26 cellular contexts compared by ENCODE assay signal in the genomic region with DNA sequence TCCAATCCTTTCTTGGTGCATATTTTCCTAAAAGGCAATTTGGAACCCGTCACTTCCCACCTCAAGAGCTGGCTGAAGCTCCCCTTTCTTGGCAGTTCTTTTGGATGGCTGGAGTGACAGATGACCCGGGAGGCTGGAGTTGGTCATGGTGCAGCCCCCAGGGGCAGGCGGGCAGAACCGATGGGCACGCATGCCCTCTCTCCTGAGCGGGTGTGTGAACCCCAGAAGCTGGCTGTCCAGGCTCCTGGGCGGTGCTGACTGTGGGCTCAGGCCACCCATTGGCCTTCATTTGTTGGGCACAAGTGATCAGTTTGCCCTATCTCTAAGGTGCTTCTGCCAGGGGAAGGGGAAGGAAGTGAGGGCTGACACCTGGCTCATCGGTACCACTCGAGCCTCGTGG.
"Had no signal": no experiment of that assay in that cellular context is flagged by ENCODE, and none has a peak within 500 bp of the region (broad histone marks: within the 10 kb centered on the region; RNA-seq: fewer than 3 reads in every experiment).

No MANE protein-coding gene starts in this region.

- H3K27ac Mint-ChIP-seq: T-cell had no signal

- H3K27ac ChIP-seq: SJSA1, SK-N-MC had no signal

- H3K9me3 ChIP-seq: MG63, SJSA1 had no signal

- H3K36me3 ChIP-seq: MG63, SJSA1 had no signal

- DNase-seq: Karpas-422, KG1, MG63, NCI-H1092, NCI-H1105 treated with DMSO at 0.1 percent for 48 hours, NCI-H1417 treated with DMSO at 0.1 percent for 48 hours, NCI-H146, NCI-H1694 treated with DMSO at 0.1 percent for 48 hours, NCI-H1930, NCI-H2081, NCI-H2107, NCI-H2171, NCI-H226, NCI-H446, NCI-H510A, NCI-H524 treated with DMSO at 0.1 percent for 48 hours, NCI-H69, NCI-H774, Right ventricle myocardium superior, RPMI8226, SIG-M5, SW 1271, T-cell had no signal

- H3K9me3 Mint-ChIP-seq: T-cell had no signal

- H3K4me3 ChIP-seq: MG63, SJSA1, SK-N-MC had no signal

- H3K27me3 ChIP-seq: MG63, SJSA1 had no signal

- H3K36me3 Mint-ChIP-seq: T-cell had no signal

- H3K4me3 Mint-ChIP-seq: T-cell had no signal

- H3K4me1 Mint-ChIP-seq: T-cell had no signal

- FAIRE-seq: RCC 7860 had no signal

- ATAC-seq: T-cell had no signal
